8 cellular contexts compared by ENCODE assay signal in genomic region chr15:43493687-43494472, GRCh38. TPM values are rescaled to one million over a fixed set of nuclear protein-coding genes. Genes with fewer than 3 reads are reported as not detected.
A peak's percentile ranks its signal among the peaks of the same experiment; 100 is the strongest.
DNase-seq lines count a peak whose midpoint lies in the region; ATAC-seq and TF ChIP-seq lines count a peak whose summit lies in the region.

No MANE protein-coding gene starts in this region.

- H3K36me3 ChIP-seq in KMS-11 (ENCODE audit: insufficient read depth): peaks cover 6% of the 10 kb centered on the region; the same call in 1 of the 2 replicates

- H3K4me1 Mint-ChIP-seq in central memory CD8-positive, alpha-beta T cell: peaks cover 29% of the 10 kb centered on the region
- H3K4me1 Mint-ChIP-seq in naive thymus-derived CD8-positive, alpha-beta T cell: peaks cover 19 to 34% (median 28%) of the 10 kb centered on the region in 4 donors

- 0 out of 2 replicates have a peak overlapping the region, but pooled peaks have one; percentile 23 for H3K9ac ChIP-seq in KMS-11

- in situ Hi-C loops in ACHN (cut with HindIII; ENCODE audit: low pct_ligation_motif_present, low pct_unique_long_range_greater_than_20kb, low sequenced_read_pairs): no loop called here

- peaks cover 18% of the 10 kb centered on the region for H3K4me1 ChIP-seq in KMS-11 (ENCODE audit: low read depth, poor library complexity, severe bottlenecking)

- no peak for ATAC-seq in central memory CD8-positive, alpha-beta T cell (replicated peaks; ENCODE audit: extremely low read depth, poor library complexity, severe bottlenecking)
- ATAC-seq in naive thymus-derived CD8-positive, alpha-beta T cell: no peak
- ATAC-seq in esophagus mucosa: no peak
- ATAC-seq in GM18505 (IDR thresholded peaks at IDR 0.05; ENCODE audit: unreplicated experiment): no peak

- DNase-seq in AG10803 (ENCODE audit: low read depth) (no peak), ACHN (no peak)
- no peak for DNase-seq in central memory CD8-positive, alpha-beta T cell (ENCODE audit: low spot score in 2 of 2)
- no peak for DNase-seq in naive thymus-derived CD8-positive, alpha-beta T cell
- no peak for DNase-seq in stimulated activated CD4-positive, alpha-beta T cell treated with anti-CD3 and anti-CD28 coated beads, Interleukin-2, amount 100 ng/mL, for 48 hours

- peak overlapping the region; percentile 97 for H2AFZ ChIP-seq in KMS-11 (ENCODE audit: low read depth)

- no peaks in the 10 kb centered on the region for H3K27me3 Mint-ChIP-seq in central memory CD8-positive, alpha-beta T cell
- no peaks in the 10 kb centered on the region for H3K27me3 Mint-ChIP-seq in naive thymus-derived CD8-positive, alpha-beta T cell

- H3K27ac ChIP-seq in KMS-11: peak overlapping the region; percentile 29; the same call in 1 of the 2 replicates

- H3K79me2 ChIP-seq in KMS-11 (ENCODE audit: insufficient read depth, low read depth): no peaks in the 10 kb centered on the region

- peak overlapping the region; percentile 89 for H3K4me2 ChIP-seq in KMS-11

- no peaks in the 10 kb centered on the region for H3K9me3 Mint-ChIP-seq in central memory CD8-positive, alpha-beta T cell
- H3K9me3 Mint-ChIP-seq in naive thymus-derived CD8-positive, alpha-beta T cell: no peaks in the 10 kb centered on the region

- TF ChIP-seq CTCF in AG10803 (conservative IDR thresholded peaks at IDR 0.05; ENCODE audit: low read length) (no peak), KMS-11 (conservative IDR thresholded peaks at IDR 0.05; ENCODE audit: low read depth, low read length) (no peak)

- no peaks in the 10 kb centered on the region for H3K27me3 ChIP-seq in KMS-11 (ENCODE audit: insufficient read depth, low read depth)

- peaks cover 17% of the 10 kb centered on the region for H3K36me3 Mint-ChIP-seq in central memory CD8-positive, alpha-beta T cell (ENCODE audit: insufficient read depth)
- peaks cover 0 to 18% (median 3%) of the 10 kb centered on the region in 3 donors for H3K36me3 Mint-ChIP-seq in naive thymus-derived CD8-positive, alpha-beta T cell

- no peak for TF ChIP-seq POLR2A in GM18505 (IDR thresholded peaks at IDR 0.05; ENCODE audit: borderline replicate concordance, extremely low read depth, insufficient read depth, insufficient read length)

- POLR2A ChIA-PET in naive thymus-derived CD8-positive, alpha-beta T cell (lab: Charles Lee): interaction anchor here (3.5 to 7.0 kb wide), 2 partner anchors 17 to 20 kb away, joined by 16 to 56 read pairs; no protein-coding TSS in a partner anchor

- H3K4me3 ChIP-seq in AG10803 (ENCODE audit: low read length) (peak overlapping the region; percentile 98; the same call in 1 of the 2 replicates), KMS-11 (IDR thresholded peaks at IDR 0.05; ENCODE audit: insufficient read depth, low read depth, low read length) (no peak overlapping the region)

- peak overlapping the region; percentile 96 for H3K27ac Mint-ChIP-seq in central memory CD8-positive, alpha-beta T cell (ENCODE audit: low read depth)
- H3K27ac Mint-ChIP-seq in naive thymus-derived CD8-positive, alpha-beta T cell: peak overlapping the region; percentile 92 to 100 (median 98)

- no peaks in the 10 kb centered on the region for H4K20me1 ChIP-seq in KMS-11 (ENCODE audit: insufficient read depth)

- H3K4me3 Mint-ChIP-seq in central memory CD8-positive, alpha-beta T cell: peak overlapping the region; percentile 91
- H3K4me3 Mint-ChIP-seq in naive thymus-derived CD8-positive, alpha-beta T cell: peak overlapping the region; percentile 88 to 100 (median 98)

RNA-seq across cellular contexts. Expression of gene TP53BP1, which starts 0.9 kb away (rescaled TPM):
- 10 to 100 TPM; 34.9 to 37.7 TPM for total RNA-seq in naive thymus-derived CD8-positive, alpha-beta T cell
- 1 to 10 TPM; 6.5 to 8.5 (median 7.8) TPM for polyA plus RNA-seq in naive thymus-derived CD8-positive, alpha-beta T cell
- 16.5 TPM for total RNA-seq in esophagus mucosa

RNA-seq across cellular contexts. Expression of gene MAP1A, which starts 23.5 kb away (rescaled TPM):
- under 1 TPM; 0.22 to 0.39 TPM for total RNA-seq in naive thymus-derived CD8-positive, alpha-beta T cell
- under 1 TPM in 2 of 3 donors, not detected in 1; 0.05 to 0.26 TPM for polyA plus RNA-seq in naive thymus-derived CD8-positive, alpha-beta T cell
- total RNA-seq in esophagus mucosa: 0.76 TPM
